ENCODE assay signal across 27 cellular contexts in the genomic region with DNA sequence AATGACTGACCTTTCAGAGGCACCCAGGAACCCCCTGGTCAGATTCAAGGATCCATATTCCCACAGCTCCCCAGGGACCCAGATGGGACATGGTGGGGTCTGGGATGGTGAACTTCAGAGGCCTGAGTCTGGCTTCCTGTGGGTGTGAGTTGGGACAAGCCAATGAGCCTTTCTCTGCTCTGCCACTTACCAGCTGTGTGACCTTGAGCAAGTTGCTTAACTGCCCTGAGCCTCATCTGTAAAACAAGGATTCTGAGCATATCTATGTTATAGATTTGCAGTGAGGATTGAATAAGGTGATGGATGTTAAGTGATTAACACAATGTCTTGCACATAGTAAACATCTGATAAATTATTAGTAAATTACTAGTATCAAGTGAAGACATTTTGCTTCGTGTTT. TPM values are rescaled to one million over a fixed set of nuclear protein-coding genes. Genes with fewer than 3 reads are reported as not detected.
DNase-seq lines count a peak whose midpoint lies in the region; ATAC-seq, FAIRE-seq and TF ChIP-seq lines count a peak whose summit lies in the region.
"Had no signal": no experiment of that assay in that cellular context is flagged by ENCODE, and none has a peak within 500 bp of the region (broad histone marks: within the 10 kb centered on the region; RNA-seq: fewer than 3 reads in every experiment).

No MANE protein-coding gene starts in this region.

- TF ChIP-seq EP300 in K562 (IDR thresholded peaks at IDR 0.05; ENCODE audit: low read length) (no peak), HepG2 (IDR thresholded peaks at IDR 0.05; ENCODE audit: low read depth in 2 of 2, low read length in 2 of 2) (no peak), HepG2 (CRISPR knock-in tag; IDR thresholded peaks at IDR 0.05; ENCODE audit: borderline replicate concordance) (no peak)

- H4K20me1 ChIP-seq in K562 (replicated peaks; ENCODE audit: control insufficient read depth, insufficient read depth, low read length) (no peaks in the 10 kb centered on the region), HepG2 (ENCODE audit: insufficient read depth, low read length) (no peaks in the 10 kb centered on the region)
- H4K20me1 ChIP-seq: BLaER1 treated with 17β-estradiol and CSF1 and Interleukin-3, amounts not matched to agents 10 nM and 100 nM had no signal

- H3K9me3 Mint-ChIP-seq in activated CD4-positive, alpha-beta T cell treated with anti-CD3 and anti-CD28 coated beads, Interleukin-2, amount 10 ng/mL, durations not matched to agents 24 days and 14 days = no peaks in the 10 kb centered on the region
- no peaks in the 10 kb centered on the region for H3K9me3 Mint-ChIP-seq in naive thymus-derived CD4-positive, alpha-beta T cell
- H3K9me3 Mint-ChIP-seq: CD14-positive monocyte; CD4-positive, alpha-beta T cell; CD8-positive, alpha-beta memory T cell; GM23338; H9 had no signal

- no peaks in the 10 kb centered on the region for H3K9me3 ChIP-seq in K562 (replicated peaks; ENCODE audit: control insufficient read depth, insufficient read depth, low read depth, low read length)
- H3K9me3 ChIP-seq in HepG2 (ENCODE audit: low read length) = no peaks in the 10 kb centered on the region
- no peaks in the 10 kb centered on the region for H3K9me3 ChIP-seq in naive thymus-derived CD4-positive, alpha-beta T cell (ENCODE audit: control insufficient read depth in 2 of 3, low read length in 3 of 3)
- H3K9me3 ChIP-seq: A549; BE2C; BLaER1 treated with 17β-estradiol and CSF1 and Interleukin-3, amounts not matched to agents 10 nM and 100 nM had no signal

- H3K4me3 ChIP-seq in K562 (no peak overlapping the region), HepG2 (replicated peaks in 1 of 3; ENCODE audit: insufficient read depth in 1 of 3, low read depth in 2 of 3, low read length in 3 of 3) (no peak overlapping the region)
- no peak overlapping the region for H3K4me3 ChIP-seq in naive thymus-derived CD4-positive, alpha-beta T cell (ENCODE audit: low read length)
- H3K4me3 ChIP-seq: A549; BLaER1 treated with 17β-estradiol and CSF1 and Interleukin-3, amounts not matched to agents 10 nM and 100 nM; GM12878; GM23338 had no signal

- H2AFZ ChIP-seq in K562 (ENCODE audit: low read depth, low read length) (no peak overlapping the region), HepG2 (ENCODE audit: low read length) (no peak overlapping the region)
- H2AFZ ChIP-seq: GM23338 had no signal

- CTCF ChIA-PET in K562 (lab: Yijun Ruan, JAX; ENCODE audit: low intra/inter-chr PET ratio) = no interaction called here
- CTCF ChIA-PET in HepG2 (lab: Yijun Ruan, JAX; ENCODE audit: low intra/inter-chr PET ratio, low total read pairs) = no interaction called here
- CTCF ChIA-PET in naive thymus-derived CD4-positive, alpha-beta T cell (lab: Charles Lee) = no interaction called here

- TF ChIP-seq RAD21 in K562 (CRISPR knock-in tag; conservative IDR thresholded peaks at IDR 0.05 in 1 of 2, IDR thresholded peaks at IDR 0.05 in 1 of 2) = no peak
- TF ChIP-seq RAD21 in HepG2 (CRISPR knock-in tag; IDR thresholded peaks at IDR 0.05) = no peak

- H3K4me1 ChIP-seq in K562 (replicated peaks in 1 of 2; ENCODE audit: control insufficient read depth in 2 of 2, insufficient read depth in 2 of 2, low read length in 2 of 2) (no peaks in the 10 kb centered on the region), HepG2 (ENCODE audit: insufficient read depth, low read length) (peaks cover 45% of the 10 kb centered on the region)
- H3K4me1 ChIP-seq in naive thymus-derived CD4-positive, alpha-beta T cell (ENCODE audit: control insufficient read depth in 2 of 2, insufficient read depth in 2 of 2, low read length in 2 of 2) = no peaks in the 10 kb centered on the region
- H3K4me1 ChIP-seq: BE2C had no signal

- H3K4me2 ChIP-seq in K562 (ENCODE audit: insufficient read depth, low read length) = no peak overlapping the region
- H3K4me2 ChIP-seq in HepG2 (ENCODE audit: low read depth, low read length) = no peak overlapping the region
- H3K4me2 ChIP-seq: A549; BLaER1 treated with 17β-estradiol and CSF1 and Interleukin-3, amounts not matched to agents 10 nM and 100 nM; GM23338 had no signal

- POLR2A ChIA-PET in K562 (lab: Yijun Ruan, JAX) = no interaction called here
- POLR2A ChIA-PET in HepG2 (lab: Yijun Ruan, JAX) = interaction anchor here (1.6 kb wide), 1 partner anchor 36 kb away, joined by 4 read pairs; no protein-coding TSS in a partner anchor
- POLR2A ChIA-PET in naive thymus-derived CD4-positive, alpha-beta T cell (lab: Charles Lee) = no interaction called here

- no peaks in the 10 kb centered on the region for H3K9me1 ChIP-seq in K562 (ENCODE audit: control insufficient read depth, insufficient read depth, low read length)

- H3K9ac ChIP-seq in K562 (ENCODE audit: insufficient read depth in 1 of 2, low read depth in 2 of 2, low read length in 2 of 2) (no peak overlapping the region), HepG2 (ENCODE audit: insufficient read depth, low read depth, low read length) (no peak overlapping the region)
- H3K9ac ChIP-seq: BLaER1 treated with 17β-estradiol and CSF1 and Interleukin-3, amounts not matched to agents 10 nM and 100 nM had no signal

- H3K27ac Mint-ChIP-seq in activated CD4-positive, alpha-beta T cell treated with anti-CD3 and anti-CD28 coated beads, Interleukin-2, amount 10 ng/mL, durations not matched to agents 24 days and 14 days = no peak overlapping the region
- H3K27ac Mint-ChIP-seq in naive thymus-derived CD4-positive, alpha-beta T cell = no peak overlapping the region
- H3K27ac Mint-ChIP-seq: CD4-positive, alpha-beta T cell; CD8-positive, alpha-beta memory T cell; GM23338; H9 had no signal

- H3K27me3 ChIP-seq in K562 (ENCODE audit: control insufficient read depth in 2 of 2, insufficient read depth in 2 of 2, low read length in 2 of 2) (peaks cover 22 to 54% of the 10 kb centered on the region in 2 experiments), HepG2 (ENCODE audit: control insufficient read depth in 1 of 2, insufficient read depth in 2 of 2, low read length in 2 of 2) (no peaks in the 10 kb centered on the region)
- no peaks in the 10 kb centered on the region for H3K27me3 ChIP-seq in naive thymus-derived CD4-positive, alpha-beta T cell (ENCODE audit: control insufficient read depth in 2 of 2, insufficient read depth in 2 of 2, low read length in 2 of 2)
- H3K27me3 ChIP-seq: BE2C; BLaER1 treated with 17β-estradiol and CSF1 and Interleukin-3, amounts not matched to agents 10 nM and 100 nM had no signal

- H3K27ac ChIP-seq in K562 (ENCODE audit: extremely low read depth, low read depth, low read length) = no peak overlapping the region
- no peak overlapping the region for H3K27ac ChIP-seq in HepG2 (ENCODE audit: extremely low read length, insufficient read depth, low read length)
- H3K27ac ChIP-seq in naive thymus-derived CD4-positive, alpha-beta T cell (ENCODE audit: low read depth, low read length) = no peak overlapping the region
- H3K27ac ChIP-seq: A549; BLaER1 treated with 17β-estradiol and CSF1 and Interleukin-3, amounts not matched to agents 10 nM and 100 nM had no signal

- no peak for TF ChIP-seq CTCF in K562 (IDR thresholded peaks at IDR 0.05 in 2 of 3, conservative IDR thresholded peaks at IDR 0.05 in 1 of 3; ENCODE audit: insufficient read depth in 2 of 3, low read depth in 1 of 3, low read length in 3 of 3)
- no peak for TF ChIP-seq CTCF in HepG2 (CRISPR knock-in tag; IDR thresholded peaks at IDR 0.05)

- ATAC-seq in K562 = no peak
- ATAC-seq in HepG2 = no peak
- no peak for ATAC-seq in naive thymus-derived CD4-positive, alpha-beta T cell
- ATAC-seq: A549, GM12878, GM23338, HCT116 had no signal

- 0% methylated on average over 1 of the region's 1 CpG for WGBS in K562 (ENCODE audit: insufficient coverage, low coverage, missing lambda C conversion rate)
- WGBS in HepG2 (ENCODE audit: low lambda C conversion rate) = 95% methylated on average over 1 of the region's 1 CpG

- BruUV-seq in K562 (replicated peaks; lab: Mats Ljungman, UMichigan) = no TSS peak
- no TSS peak for BruUV-seq in HepG2 (replicated peaks; lab: Mats Ljungman, UMichigan)

- in situ Hi-C loops in K562 (cut with MboI) (no loop called here), HepG2 (cut with HindIII; ENCODE audit: extremely low pct_ligation_motif_present, low pct_unique_long_range_greater_than_20kb) (no loop called here)

- TF ChIP-seq POLR2A in K562 (conservative IDR thresholded peaks at IDR 0.05) (no peak), HepG2 (IDR thresholded peaks at IDR 0.05; ENCODE audit: insufficient read depth in 1 of 2, low read depth in 2 of 2, low read length in 2 of 2) (no peak)

- H3K36me3 Mint-ChIP-seq in activated CD4-positive, alpha-beta T cell treated with anti-CD3 and anti-CD28 coated beads, Interleukin-2, amount 10 ng/mL, durations not matched to agents 24 days and 14 days (ENCODE audit: low read depth) = no peaks in the 10 kb centered on the region
- H3K36me3 Mint-ChIP-seq in naive thymus-derived CD4-positive, alpha-beta T cell = no peaks in the 10 kb centered on the region
- H3K36me3 Mint-ChIP-seq: CD14-positive monocyte; CD8-positive, alpha-beta memory T cell had no signal

- H3K79me2 ChIP-seq in K562 (ENCODE audit: control insufficient read depth, insufficient read depth, low read length) (no peaks in the 10 kb centered on the region), HepG2 (ENCODE audit: insufficient read depth, low read length) (peaks cover 11% of the 10 kb centered on the region)

- H3K36me3 ChIP-seq in K562 (ENCODE audit: control insufficient read depth, insufficient read depth, low read length) (no peaks in the 10 kb centered on the region), HepG2 (replicated peaks in 1 of 2; ENCODE audit: control insufficient read depth in 1 of 2, insufficient read depth in 2 of 2, low read length in 2 of 2) (peaks cover 10 to 26% of the 10 kb centered on the region in 2 experiments; a peak in 4 of 5 replicates)
- H3K36me3 ChIP-seq in naive thymus-derived CD4-positive, alpha-beta T cell (ENCODE audit: control insufficient read depth in 2 of 3, insufficient read depth in 3 of 3, low read length in 3 of 3) = no peaks in the 10 kb centered on the region
- H3K36me3 ChIP-seq: BE2C; BLaER1 treated with 17β-estradiol and CSF1 and Interleukin-3, amounts not matched to agents 10 nM and 100 nM had no signal

- intact Hi-C loops in activated CD4-positive, alpha-beta T cell treated with anti-CD3 and anti-CD28 coated beads, Interleukin-2, amount 10 ng/mL, durations not matched to agents 24 days and 14 days (cut with micrococcal nuclease) = no loop called here
- intact Hi-C loops in K562 (cut with micrococcal nuclease) (no loop called here), HepG2 (cut with micrococcal nuclease; ENCODE audit: unreplicated experiment) (no loop called here)
- intact Hi-C loops in naive thymus-derived CD4-positive, alpha-beta T cell (cut with micrococcal nuclease) = no loop called here

- no peaks in the 10 kb centered on the region for H3K4me1 Mint-ChIP-seq in activated CD4-positive, alpha-beta T cell treated with anti-CD3 and anti-CD28 coated beads, Interleukin-2, amount 10 ng/mL, durations not matched to agents 24 days and 14 days
- H3K4me1 Mint-ChIP-seq in naive thymus-derived CD4-positive, alpha-beta T cell = no peaks in the 10 kb centered on the region
- H3K4me1 Mint-ChIP-seq: CD14-positive monocyte; CD8-positive, alpha-beta memory T cell had no signal

- no peak overlapping the region for H3K4me3 Mint-ChIP-seq in activated CD4-positive, alpha-beta T cell treated with anti-CD3 and anti-CD28 coated beads, Interleukin-2, amount 10 ng/mL, durations not matched to agents 24 days and 14 days
- H3K4me3 Mint-ChIP-seq in naive thymus-derived CD4-positive, alpha-beta T cell = no peak overlapping the region
- H3K4me3 Mint-ChIP-seq: CD14-positive monocyte; CD4-positive, alpha-beta T cell; CD8-positive, alpha-beta memory T cell; GM23338; H9 had no signal

- FAIRE-seq in K562 (lab: Jason Lieb, UNC) (no peak), HepG2 (lab: Jason Lieb, UNC) (no peak), urothelium cell line (lab: Jason Lieb, UNC) (no peak)
- FAIRE-seq: A549, D721Med, GM12878, GM19239 had no signal

- H3K27me3 Mint-ChIP-seq in activated CD4-positive, alpha-beta T cell treated with anti-CD3 and anti-CD28 coated beads, Interleukin-2, amount 10 ng/mL, durations not matched to agents 24 days and 14 days = peaks cover 7% of the 10 kb centered on the region
- peaks cover 0 to 3% (median 0%) of the 10 kb centered on the region in 5 donors for H3K27me3 Mint-ChIP-seq in naive thymus-derived CD4-positive, alpha-beta T cell

- peak; percentile 25 for DNase-seq in activated CD4-positive, alpha-beta T cell treated with anti-CD3 and anti-CD28 coated beads, Interleukin-2, amount 10 ng/mL, durations not matched to agents 24 days and 14 days
- DNase-seq in activated CD4-positive, alpha-beta T cell treated with anti-CD3 and anti-CD28 coated beads for 4 hours = no peak
- DNase-seq in K562 (ENCODE audit: extremely low read depth in 1 of 4, low spot score in 3 of 4) (peak in 2 of 4 experiments; percentile 4 to 5), HepG2 (ENCODE audit: low spot score) (no peak), urothelium cell line (ENCODE audit: low spot score) (peak; percentile 0), NCI-H1436 treated with DMSO at 0.1 percent for 48 hours (lab: John Stamatoyannopoulos, UW) (no peak)
- DNase-seq in naive thymus-derived CD4-positive, alpha-beta T cell = no peak
- DNase-seq: 8988T; ACHN; AML-193; BE2C; CD4-positive, alpha-beta T cell; CD8-positive, alpha-beta memory T cell; DMS 273 treated with DMSO at 0.1 percent for 48 hours; DMS79; EL; GDM1; H9 had no signal

RNA-seq across cellular contexts. Expression of gene ABCG8, which starts 6.4 kb away (rescaled TPM):
- total RNA-seq in activated CD4-positive, alpha-beta T cell treated with anti-CD3 and anti-CD28 coated beads, Interleukin-2, amount 10 ng/mL, durations not matched to agents 24 days and 14 days = not detected in 2 replicates
- not detected in 2 replicates for total RNA-seq in K562 (2011; cell fraction: chromatin; rRNA removed; ENCODE audit: low replicate concordance)
- not detected in 2 replicates for total RNA-seq in K562 (2011; cell fraction: nucleolus; rRNA removed)
- total RNA-seq in K562 (2011; cell fraction: nucleoplasm; rRNA removed) = not detected in 2 replicates
- total RNA-seq in K562 (2014; rRNA removed) = not detected in 2 replicates
- not detected in 2 replicates for total RNA-seq in K562 (2014; rRNA removed; fragmentation: Illumina TruSeq; extraction: Trizol)
- not detected in 2 replicates for total RNA-seq in K562 (2015; rRNA removed; fragmentation: Illumina TruSeq; extraction: Trizol)
- not detected in 2 replicates for total RNA-seq in K562 (2021)
- not detected in 2 replicates for polyA plus RNA-seq in K562 (2011; rRNA removed)
- not detected in 2 replicates for polyA plus RNA-seq in K562 (2011; cell fraction: cytosol; rRNA removed)
- not detected in 2 replicates for polyA plus RNA-seq in K562 (2011; cell fraction: nucleus; rRNA removed)
- 0.01 TPM in 1 of 2 replicates, not detected in the other for polyA plus RNA-seq in K562 (2012)
- polyA plus RNA-seq in K562 (2014; fragmentation: Illumina TruSeq; extraction: Trizol) = not detected in 2 replicates
- polyA plus RNA-seq in K562 (2014; fragmentation: Nextera tagmentation; extraction: Ambion mirVana) = not detected
- not detected in 2 replicates for polyA plus RNA-seq in K562 (2014; rRNA removed)
- not detected in 2 replicates for polyA minus RNA-seq in K562 (2011; rRNA and poly(A)+ RNA removed)
- polyA minus RNA-seq in K562 (2011; cell fraction: cytosol; rRNA and poly(A)+ RNA removed) = not detected in 2 replicates
- polyA minus RNA-seq in K562 (2011; cell fraction: nucleus; rRNA and poly(A)+ RNA removed) = not detected in 2 replicates
- 6.8 and 8.8 TPM in 2 replicates for total RNA-seq in HepG2 (2016; rRNA removed; fragmentation: Illumina TruSeq; extraction: Trizol)
- 0.88 and 1.2 TPM in 2 replicates for total RNA-seq in HepG2 (2016; cell fraction: cytosol; rRNA removed; fragmentation: Illumina TruSeq; extraction: Trizol; ENCODE audit: low read depth)
- 6.9 and 9.5 TPM in 2 replicates for total RNA-seq in HepG2 (2016; cell fraction: insoluble cytoplasmic fraction; rRNA removed; fragmentation: Illumina TruSeq; extraction: Trizol)
- 4.1 and 4.5 TPM in 2 replicates for total RNA-seq in HepG2 (2016; cell fraction: membrane; rRNA removed; fragmentation: Illumina TruSeq; extraction: Trizol)
- total RNA-seq in HepG2 (2016; cell fraction: nucleus; rRNA removed; fragmentation: Illumina TruSeq; extraction: Trizol) = 14.4 and 15.5 TPM in 2 replicates
- polyA plus RNA-seq in HepG2 (2011; rRNA removed) = 8.1 and 10.0 TPM in 2 replicates
- polyA plus RNA-seq in HepG2 (2011; cell fraction: cytosol; rRNA removed) = 6.5 and 7.5 TPM in 2 replicates
- 18.9 and 20.1 TPM in 2 replicates for polyA plus RNA-seq in HepG2 (2011; cell fraction: nucleus; rRNA removed)
- 8.7 and 11.5 TPM in 2 replicates for polyA plus RNA-seq in HepG2 (2012)
- polyA plus RNA-seq in HepG2 (2016; cell fraction: cytosol; fragmentation: Illumina TruSeq; extraction: Trizol; ENCODE audit: low read depth) = 1.5 and 1.8 TPM in 2 replicates
- 6.3 and 8.4 TPM in 2 replicates for polyA plus RNA-seq in HepG2 (2016; cell fraction: insoluble cytoplasmic fraction; fragmentation: Illumina TruSeq; extraction: Trizol; ENCODE audit: low read depth)
- 2.7 and 2.9 TPM in 2 replicates for polyA plus RNA-seq in HepG2 (2016; cell fraction: membrane; fragmentation: Illumina TruSeq; extraction: Trizol; ENCODE audit: low read depth)
- 23.7 and 27.2 TPM in 2 replicates for polyA plus RNA-seq in HepG2 (2016; cell fraction: nucleus; fragmentation: Illumina TruSeq; extraction: Trizol; ENCODE audit: insufficient read depth, low read depth)
- polyA minus RNA-seq in HepG2 (2011; rRNA and poly(A)+ RNA removed; ENCODE audit: low replicate concordance) = 0.05 and 27.2 TPM in 2 replicates
- 6.4 and 6.6 TPM in 2 replicates for polyA minus RNA-seq in HepG2 (2011; cell fraction: cytosol; rRNA and poly(A)+ RNA removed)
- 12.2 and 14.0 TPM in 2 replicates for polyA minus RNA-seq in HepG2 (2011; cell fraction: nucleus; rRNA and poly(A)+ RNA removed)
- total RNA-seq in naive thymus-derived CD4-positive, alpha-beta T cell = not detected
- polyA plus RNA-seq in naive thymus-derived CD4-positive, alpha-beta T cell = under 1 TPM in 1 of 2 donors, not detected in 1; 0.11 TPM
- total RNA-seq: CD4-positive, alpha-beta T cell; CD8-positive, alpha-beta memory T cell; GM12878; H4; H9 had no signal
- polyA plus RNA-seq: A549; CD14-positive monocyte; CD8-positive, alpha-beta memory T cell; GM12878 had no signal

RNA-seq across cellular contexts. Expression of gene ABCG5, which starts 6.5 kb away (rescaled TPM):
- total RNA-seq in activated CD4-positive, alpha-beta T cell treated with anti-CD3 and anti-CD28 coated beads, Interleukin-2, amount 10 ng/mL, durations not matched to agents 24 days and 14 days = not detected in 2 replicates
- not detected in 2 replicates for total RNA-seq in K562 (2011; cell fraction: chromatin; rRNA removed; ENCODE audit: low replicate concordance)
- not detected in 2 replicates for total RNA-seq in K562 (2011; cell fraction: nucleolus; rRNA removed)
- total RNA-seq in K562 (2011; cell fraction: nucleoplasm; rRNA removed) = not detected in 2 replicates
- not detected in 2 replicates for total RNA-seq in K562 (2014; rRNA removed)
- total RNA-seq in K562 (2014; rRNA removed; fragmentation: Illumina TruSeq; extraction: Trizol) = not detected in 2 replicates
- not detected in 2 replicates for total RNA-seq in K562 (2015; rRNA removed; fragmentation: Illumina TruSeq; extraction: Trizol)
- total RNA-seq in K562 (2021) = not detected in 2 replicates
- polyA plus RNA-seq in K562 (2011; rRNA removed) = not detected in 2 replicates
- polyA plus RNA-seq in K562 (2011; cell fraction: cytosol; rRNA removed) = not detected in 2 replicates
- polyA plus RNA-seq in K562 (2011; cell fraction: nucleus; rRNA removed) = not detected in 2 replicates
- 0.03 and 0.05 TPM in 2 replicates for polyA plus RNA-seq in K562 (2012)
- not detected in 2 replicates for polyA plus RNA-seq in K562 (2014; fragmentation: Illumina TruSeq; extraction: Trizol)
- polyA plus RNA-seq in K562 (2014; fragmentation: Nextera tagmentation; extraction: Ambion mirVana) = under 1 TPM; 0.01 TPM
- not detected in 2 replicates for polyA plus RNA-seq in K562 (2014; rRNA removed)
- not detected in 2 replicates for polyA minus RNA-seq in K562 (2011; rRNA and poly(A)+ RNA removed)
- not detected in 2 replicates for polyA minus RNA-seq in K562 (2011; cell fraction: cytosol; rRNA and poly(A)+ RNA removed)
- polyA minus RNA-seq in K562 (2011; cell fraction: nucleus; rRNA and poly(A)+ RNA removed) = not detected in 2 replicates
- 5.8 and 15.1 TPM in 2 replicates for total RNA-seq in HepG2 (2016; rRNA removed; fragmentation: Illumina TruSeq; extraction: Trizol)
- 5.3 and 5.7 TPM in 2 replicates for total RNA-seq in HepG2 (2016; cell fraction: cytosol; rRNA removed; fragmentation: Illumina TruSeq; extraction: Trizol; ENCODE audit: low read depth)
- total RNA-seq in HepG2 (2016; cell fraction: insoluble cytoplasmic fraction; rRNA removed; fragmentation: Illumina TruSeq; extraction: Trizol) = 5.6 and 16.0 TPM in 2 replicates
- 7.7 and 8.7 TPM in 2 replicates for total RNA-seq in HepG2 (2016; cell fraction: membrane; rRNA removed; fragmentation: Illumina TruSeq; extraction: Trizol)
- total RNA-seq in HepG2 (2016; cell fraction: nucleus; rRNA removed; fragmentation: Illumina TruSeq; extraction: Trizol) = 23.5 and 27.9 TPM in 2 replicates
- 38.8 and 39.0 TPM in 2 replicates for polyA plus RNA-seq in HepG2 (2011; rRNA removed)
- 12.7 and 15.4 TPM in 2 replicates for polyA plus RNA-seq in HepG2 (2011; cell fraction: cytosol; rRNA removed)
- polyA plus RNA-seq in HepG2 (2011; cell fraction: nucleus; rRNA removed) = 217 and 232 TPM in 2 replicates
- 20.2 and 28.6 TPM in 2 replicates for polyA plus RNA-seq in HepG2 (2012)
- 3.8 and 4.6 TPM in 2 replicates for polyA plus RNA-seq in HepG2 (2016; cell fraction: cytosol; fragmentation: Illumina TruSeq; extraction: Trizol; ENCODE audit: low read depth)
- 5.9 and 6.3 TPM in 2 replicates for polyA plus RNA-seq in HepG2 (2016; cell fraction: insoluble cytoplasmic fraction; fragmentation: Illumina TruSeq; extraction: Trizol; ENCODE audit: low read depth)
- 6.7 and 6.8 TPM in 2 replicates for polyA plus RNA-seq in HepG2 (2016; cell fraction: membrane; fragmentation: Illumina TruSeq; extraction: Trizol; ENCODE audit: low read depth)
- polyA plus RNA-seq in HepG2 (2016; cell fraction: nucleus; fragmentation: Illumina TruSeq; extraction: Trizol; ENCODE audit: insufficient read depth, low read depth) = 70.1 and 70.4 TPM in 2 replicates
- polyA minus RNA-seq in HepG2 (2011; rRNA and poly(A)+ RNA removed; ENCODE audit: low replicate concordance) = 18.3 TPM in 1 of 2 replicates, not detected in the other
- polyA minus RNA-seq in HepG2 (2011; cell fraction: cytosol; rRNA and poly(A)+ RNA removed) = 3.8 and 5.0 TPM in 2 replicates
- 34.4 and 34.7 TPM in 2 replicates for polyA minus RNA-seq in HepG2 (2011; cell fraction: nucleus; rRNA and poly(A)+ RNA removed)
- not detected for total RNA-seq in naive thymus-derived CD4-positive, alpha-beta T cell
- not detected for polyA plus RNA-seq in naive thymus-derived CD4-positive, alpha-beta T cell
- total RNA-seq: CD4-positive, alpha-beta T cell; CD8-positive, alpha-beta memory T cell; GM12878; GM23338; H4; H9 had no signal
- polyA plus RNA-seq: A549; CD14-positive monocyte; CD8-positive, alpha-beta memory T cell; GM12878 had no signal

Comparison
In these comparisons a context has a peak if more than half of its experiments do, and no peak if none do; other contexts are left out.
1. DNase-seq: peak in activated CD4-positive, alpha-beta T cell treated with anti-CD3 and anti-CD28 coated beads, Interleukin-2, amount 10 ng/mL, durations not matched to agents 24 days and 14 days (single experiment) and urothelium cell line (single experiment); none in activated CD4-positive, alpha-beta T cell treated with anti-CD3 and anti-CD28 coated beads for 4 hours (0 of 2), HepG2 (single experiment), naive thymus-derived CD4-positive, alpha-beta T cell (0 of 9) and NCI-H1436 treated with DMSO at 0.1 percent for 48 hours (single experiment).